In genomic region chr5:68220914-68221313, GRCh38 we compare ENCODE assay signal across 25 cellular contexts. TPM values are rescaled to one million over a fixed set of nuclear protein-coding genes. Genes with fewer than 3 reads are reported as not detected.
DNase-seq lines count a peak whose midpoint lies in the region; ATAC-seq and TF ChIP-seq lines count a peak whose summit lies in the region.
"Had no signal": no experiment of that assay in that cellular context is flagged by ENCODE, and none has a peak within 500 bp of the region (broad histone marks: within the 10 kb centered on the region; RNA-seq: fewer than 3 reads in every experiment).

No MANE protein-coding gene starts in this region.

- ATAC-seq in natural killer cell (no peak), HG03342 (IDR thresholded peaks at IDR 0.05; ENCODE audit: unreplicated experiment) (no peak), right cardiac atrium (no peak)
- no peak for ATAC-seq in natural killer cell treated with Interleukin-12 subunit alpha and Interleukin-12 subunit beta and Interleukin-15 and Interleukin-18, amount 100 ng/mL, for 72 hours
- ATAC-seq: CD8-positive, alpha-beta T cell had no signal

- H3K27me3 ChIP-seq in endodermal cell (ENCODE audit: control insufficient read depth, insufficient read depth, low read length, poor library complexity, severe bottlenecking): no peaks in the 10 kb centered on the region
- no peaks in the 10 kb centered on the region for H3K27me3 ChIP-seq in trophoblast cell (ENCODE audit: insufficient read depth, low read length)
- no peaks in the 10 kb centered on the region for H3K27me3 ChIP-seq in right cardiac atrium (ENCODE audit: control insufficient read depth, insufficient read depth)
- H3K27me3 ChIP-seq: BLaER1, SJSA1 had no signal

- H3K14ac ChIP-seq in trophoblast cell (ENCODE audit: low read length): no peak overlapping the region

- H3K36me3 Mint-ChIP-seq in natural killer cell (no peaks in the 10 kb centered on the region), endodermal cell (ENCODE audit: low read depth) (peaks cover 4% of the 10 kb centered on the region)
- H3K36me3 Mint-ChIP-seq in natural killer cell treated with Interleukin-12 subunit alpha and Interleukin-12 subunit beta and Interleukin-15 and Interleukin-18, amount 100 ng/mL, for 72 hours: peaks cover 11% of the 10 kb centered on the region

- H3K9ac ChIP-seq in endodermal cell (ENCODE audit: extremely low read depth, low read length, poor library complexity, severe bottlenecking) (no peak overlapping the region), trophoblast cell (ENCODE audit: low read length) (no peak overlapping the region)
- H3K9ac ChIP-seq: BLaER1 had no signal

- H3K4me1 ChIP-seq in endodermal cell (ENCODE audit: control insufficient read depth, insufficient read depth, low read length): peaks cover 2% of the 10 kb centered on the region
- H3K4me1 ChIP-seq in trophoblast cell (ENCODE audit: control insufficient read depth in 1 of 2, insufficient read depth in 2 of 2, low read length in 2 of 2): peaks cover 3 to 4% of the 10 kb centered on the region in 2 experiments
- H3K4me1 ChIP-seq in right cardiac atrium (ENCODE audit: control insufficient read depth, insufficient read depth, low read length): peaks cover 23% of the 10 kb centered on the region
- H3K4me1 ChIP-seq: SJSA1 had no signal

- H3K4ac ChIP-seq in trophoblast cell (ENCODE audit: low read depth, low read length): peak overlapping the region; percentile 19

- H3K9me3 ChIP-seq in endodermal cell (ENCODE audit: control insufficient read depth, low read length): peaks cover 20% of the 10 kb centered on the region
- peaks cover 3% of the 10 kb centered on the region for H3K9me3 ChIP-seq in trophoblast cell (ENCODE audit: insufficient read depth, low read depth, low read length)
- H3K9me3 ChIP-seq in right cardiac atrium (ENCODE audit: control insufficient read depth, low read length): no peaks in the 10 kb centered on the region
- H3K9me3 ChIP-seq: SJSA1 had no signal

- intact Hi-C loops in natural killer cell (cut with micrococcal nuclease) (no loop called here), right cardiac atrium (cut with DNase I) (no loop called here)

- no peak overlapping the region for H2BK12ac ChIP-seq in trophoblast cell (ENCODE audit: low read length)

- H3K27ac Mint-ChIP-seq in natural killer cell (peak overlapping the region; percentile 63 to 86), endodermal cell (no peak overlapping the region)
- no peak overlapping the region for H3K27ac Mint-ChIP-seq in natural killer cell treated with Interleukin-12 subunit alpha and Interleukin-12 subunit beta and Interleukin-15 and Interleukin-18, amount 100 ng/mL, for 72 hours
- H3K27ac Mint-ChIP-seq: CD8-positive, alpha-beta T cell had no signal

- H4K8ac ChIP-seq in trophoblast cell (ENCODE audit: low read depth, low read length): no peak overlapping the region

- H3K4me3 ChIP-seq in endodermal cell (ENCODE audit: low read length) (peak overlapping the region; percentile 12), trophoblast cell (ENCODE audit: low read depth, low read length) (no peak overlapping the region), right cardiac atrium (ENCODE audit: low read length) (no peak overlapping the region)
- H3K4me3 ChIP-seq: BLaER1, SJSA1 had no signal

- H3K4me2 ChIP-seq in trophoblast cell (ENCODE audit: low read length): no peak overlapping the region
- H3K4me2 ChIP-seq: BLaER1 had no signal

- no peak overlapping the region for H2BK120ac ChIP-seq in trophoblast cell (ENCODE audit: insufficient read depth, low read length, poor library complexity)

- no peak overlapping the region for H2AK5ac ChIP-seq in trophoblast cell (ENCODE audit: low read length)

- DNase-seq in natural killer cell (no peak), endodermal cell (no peak), trophoblast cell (no peak), C1 segment of cervical spinal cord (lab: John Stamatoyannopoulos, UW) (no peak), right cardiac atrium (no peak)
- no peak for DNase-seq in natural killer cell treated with Interleukin-12 subunit alpha and Interleukin-12 subunit beta and Interleukin-15 and Interleukin-18, amount 100 ng/mL, for 72 hours (ENCODE audit: low spot score)
- DNase-seq: Caco-2; CD8-positive, alpha-beta T cell; DMS 273 treated with DMSO at 0.1 percent for 48 hours; DMS79; GF-D8; HCEC 1CT; Karpas-422; MV-4-11; NCI-H1105 treated with DMSO at 0.1 percent for 48 hours; NCI-H146; NCI-H1930; NCI-H2107; NCI-H446 treated with DMSO at 0.1 percent for 48 hours; NCI-H526; Right ventricle myocardium superior; RPMI8226 had no signal

- no peaks in the 10 kb centered on the region for H3K27me3 Mint-ChIP-seq in natural killer cell (ENCODE audit: low read depth in 2 of 2)
- H3K27me3 Mint-ChIP-seq in natural killer cell treated with Interleukin-12 subunit alpha and Interleukin-12 subunit beta and Interleukin-15 and Interleukin-18, amount 100 ng/mL, for 72 hours: no peaks in the 10 kb centered on the region
- H3K27me3 Mint-ChIP-seq in endodermal cell (ENCODE audit: insufficient read depth): peaks cover 5% of the 10 kb centered on the region

- peaks cover 88 to 90% of the 10 kb centered on the region in 2 donors for H3K4me1 Mint-ChIP-seq in natural killer cell
- peaks cover 75 to 80% of the 10 kb centered on the region in 2 donors for H3K4me1 Mint-ChIP-seq in natural killer cell treated with Interleukin-12 subunit alpha and Interleukin-12 subunit beta and Interleukin-15 and Interleukin-18, amount 100 ng/mL, for 72 hours (ENCODE audit: low read depth in 2 of 2)
- H3K4me1 Mint-ChIP-seq in endodermal cell: peaks cover 37% of the 10 kb centered on the region

- TF ChIP-seq CTCF in natural killer cell (IDR thresholded peaks at IDR 0.05): no peak
- no peak for TF ChIP-seq CTCF in endodermal cell (conservative IDR thresholded peaks at IDR 0.05)

- no peak overlapping the region for H4K91ac ChIP-seq in trophoblast cell (ENCODE audit: low read depth, low read length)

- H3K27ac ChIP-seq in endodermal cell (ENCODE audit: low read depth, low read length) (no peak overlapping the region), trophoblast cell (ENCODE audit: low read depth, low read length) (no peak overlapping the region), right cardiac atrium (ENCODE audit: low read length) (no peak overlapping the region)
- H3K27ac ChIP-seq: BLaER1, SJSA1 had no signal

- H2AFZ ChIP-seq in trophoblast cell (ENCODE audit: insufficient read depth, low read length, poor library complexity): no peak overlapping the region

- H2BK5ac ChIP-seq in trophoblast cell (ENCODE audit: low read depth, low read length, poor library complexity): no peak overlapping the region

- H3K36me3 ChIP-seq in endodermal cell (ENCODE audit: control insufficient read depth, insufficient read depth, low read length) (no peaks in the 10 kb centered on the region), trophoblast cell (ENCODE audit: control insufficient read depth in 1 of 2, insufficient read depth in 2 of 2, low read length in 2 of 2) (peaks cover 8 to 12% of the 10 kb centered on the region in 2 experiments)

- no peak overlapping the region for H4K12ac ChIP-seq in trophoblast cell (ENCODE audit: low read depth, low read length)

- H3K18ac ChIP-seq in trophoblast cell (ENCODE audit: low read length): no peak overlapping the region

- H3K79me2 ChIP-seq in trophoblast cell (ENCODE audit: control insufficient read depth, insufficient read depth, low read length, poor library complexity): peaks cover 17% of the 10 kb centered on the region

- no peak overlapping the region for H3K23ac ChIP-seq in trophoblast cell (ENCODE audit: low read length)

- no peak overlapping the region for H3K4me3 Mint-ChIP-seq in natural killer cell
- no peak overlapping the region for H3K4me3 Mint-ChIP-seq in natural killer cell treated with Interleukin-12 subunit alpha and Interleukin-12 subunit beta and Interleukin-15 and Interleukin-18, amount 100 ng/mL, for 72 hours
- no peak overlapping the region for H3K4me3 Mint-ChIP-seq in endodermal cell
- H3K4me3 Mint-ChIP-seq: CD8-positive, alpha-beta T cell had no signal

- peaks cover 12% of the 10 kb centered on the region for H3K79me1 ChIP-seq in trophoblast cell (ENCODE audit: low read length)

- 91 to 100% methylated on average over 1 to 2 of the region's 2 CpGs for WGBS in endodermal cell (ENCODE audit: insufficient coverage in 1 of 2, insufficient read length in 1 of 2), 2 experiments
- WGBS in trophoblast cell (ENCODE audit: extremely low coverage, insufficient coverage, insufficient read length): no CpG with 5 or more reads among the region's 2 CpGs
- 94% methylated on average over 2 of the region's 2 CpGs for WGBS in right cardiac atrium

- H3K9me3 Mint-ChIP-seq in natural killer cell: no peaks in the 10 kb centered on the region
- no peaks in the 10 kb centered on the region for H3K9me3 Mint-ChIP-seq in natural killer cell treated with Interleukin-12 subunit alpha and Interleukin-12 subunit beta and Interleukin-15 and Interleukin-18, amount 100 ng/mL, for 72 hours
- H3K9me3 Mint-ChIP-seq in endodermal cell: peaks cover 10% of the 10 kb centered on the region
- H3K9me3 Mint-ChIP-seq: CD8-positive, alpha-beta T cell had no signal

RNA-seq across cellular contexts. Expression of gene PIK3R1, which starts 5.4 kb away (rescaled TPM):
- total RNA-seq in natural killer cell (100 to 1,000 TPM; 307 to 365 (median 313) TPM), endodermal cell (10 to 100 TPM; 29.8 to 30.2 TPM), right cardiac atrium (100 to 1,000 TPM in 3 of 4 donors, 10 to 100 TPM in 1; 64.9 to 170 (median 116) TPM)
- 100 to 1,000 TPM; 141 to 195 TPM for total RNA-seq in natural killer cell treated with Interleukin-12 subunit alpha and Interleukin-12 subunit beta and Interleukin-15 and Interleukin-18, amount 100 ng/mL, for 72 hours
- polyA plus RNA-seq in endodermal cell (2013, experiment 1 of 2): 29.8 TPM
- polyA plus RNA-seq in endodermal cell (2013, experiment 2 of 2): 31.2 TPM
- polyA plus RNA-seq in trophoblast cell (2013): 94.8 and 100 TPM in 2 replicates
- polyA plus RNA-seq in right cardiac atrium: 29.7 TPM

Comparison
In these comparisons a context has a peak if more than half of its experiments do, and no peak if none do; other contexts are left out.
1. H3K27ac Mint-ChIP-seq: peak in natural killer cell (2 of 2); none in natural killer cell treated with Interleukin-12 subunit alpha and Interleukin-12 subunit beta and Interleukin-15 and Interleukin-18, amount 100 ng/mL, for 72 hours (0 of 2) and endodermal cell (single experiment).